8 cellular contexts compared by ENCODE assay signal in the genomic region with DNA sequence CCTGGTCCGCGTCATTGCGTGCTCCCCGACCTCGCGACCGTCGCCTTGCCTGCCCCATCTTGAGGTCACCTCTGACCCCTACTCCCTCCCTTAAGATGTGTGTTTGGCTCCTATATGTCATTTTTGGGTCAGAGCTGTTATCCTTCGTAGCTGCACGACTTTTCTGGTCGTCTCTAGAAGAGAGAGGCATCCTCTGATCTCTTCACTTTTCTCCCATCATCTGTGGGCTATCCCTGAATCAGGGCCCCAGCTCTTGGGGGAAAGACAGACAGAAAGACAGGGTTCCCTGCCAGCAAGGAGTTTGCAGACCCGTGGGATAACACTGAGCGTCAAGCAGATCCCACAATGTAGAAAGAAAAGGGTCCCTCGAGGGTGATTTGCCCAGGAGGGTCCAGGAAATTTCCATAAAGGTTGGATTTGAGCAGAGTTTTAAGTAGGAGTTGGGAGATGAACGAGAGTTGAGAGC. TPM values are rescaled to one million over a fixed set of nuclear protein-coding genes. Genes with fewer than 3 reads are reported as not detected.
DNase-seq lines count a peak whose midpoint lies in the region; ATAC-seq and TF ChIP-seq lines count a peak whose summit lies in the region.

No MANE protein-coding gene starts in this region.

- no peaks in the 10 kb centered on the region for H3K9me3 Mint-ChIP-seq in CD8-positive, alpha-beta T cell
- H3K9me3 Mint-ChIP-seq in endothelial cell (ENCODE audit: unreplicated experiment) (peaks cover 6% of the 10 kb centered on the region), osteocyte (ENCODE audit: unreplicated experiment) (no peaks in the 10 kb centered on the region)

- H3K4me2 ChIP-seq in PC-3 (ENCODE audit: low read length): peak overlapping the region; percentile 98

- CTCF ChIA-PET in CD8-positive, alpha-beta T cell (lab: Charles Lee): interaction anchor here (1.2 kb wide), 1 partner anchor 345 kb away, joined by 4 read pairs; no protein-coding TSS in a partner anchor
- CTCF ChIA-PET in PC-3 (lab: Charles Lee): no interaction called here

- H3K4me3 ChIP-seq in CD8-positive, alpha-beta T cell (ENCODE audit: low read depth, low read length): peak overlapping the region; percentile 76
- H3K4me3 ChIP-seq in PC-3 (ENCODE audit: low read length): peak overlapping the region; percentile 95

- H3K9me2 ChIP-seq in PC-3 (replicated peaks; ENCODE audit: low read length): no peaks in the 10 kb centered on the region

- peak overlapping the region; percentile 51; the same call in 1 of the 2 replicates for H2AFZ ChIP-seq in PC-3 (ENCODE audit: low read length)

- H4K20me1 ChIP-seq in PC-3 (ENCODE audit: low read length): no peaks in the 10 kb centered on the region; the same call in 1 of the 2 replicates

- peaks cover 26% of the 10 kb centered on the region for H3K36me3 Mint-ChIP-seq in CD8-positive, alpha-beta T cell
- peaks cover 9% of the 10 kb centered on the region for H3K36me3 Mint-ChIP-seq in endothelial cell (ENCODE audit: low read depth, unreplicated experiment)
- peaks cover 2% of the 10 kb centered on the region for H3K36me3 Mint-ChIP-seq in osteocyte (ENCODE audit: unreplicated experiment)

- DNase-seq in CD8-positive, alpha-beta T cell: no peak
- DNase-seq in PC-3 (no peak), endothelial cell (ENCODE audit: low spot score) (no peak), osteocyte (ENCODE audit: extremely low spot score, unreplicated experiment) (no peak), nucleus accumbens (lab: John Stamatoyannopoulos, UW) (no peak), SIG-M5 treated with dmso at 0.1 percent for 504 hours (lab: John Stamatoyannopoulos, UW; ENCODE audit: unreplicated experiment) (no peak), AG08396 (ENCODE audit: low spot score) (no peak)

- H3K9ac ChIP-seq in PC-3 (ENCODE audit: low read length): peak overlapping the region; percentile 96

- no TSS peak for BruUV-seq in PC-3 (replicated peaks; lab: Mats Ljungman, UMichigan)

- H3K27ac Mint-ChIP-seq in CD8-positive, alpha-beta T cell: peak overlapping the region; percentile 97
- peak overlapping the region; percentile 97 for H3K27ac Mint-ChIP-seq in endothelial cell (ENCODE audit: unreplicated experiment)
- H3K27ac Mint-ChIP-seq in osteocyte (ENCODE audit: unreplicated experiment): peak overlapping the region; percentile 97

- H3K27me3 Mint-ChIP-seq in CD8-positive, alpha-beta T cell (ENCODE audit: low read depth): peaks cover 10% of the 10 kb centered on the region
- H3K27me3 Mint-ChIP-seq in endothelial cell (ENCODE audit: unreplicated experiment) (peaks cover 8% of the 10 kb centered on the region), osteocyte (ENCODE audit: unreplicated experiment) (peaks cover 5% of the 10 kb centered on the region)

- POLR2A ChIA-PET in CD8-positive, alpha-beta T cell (lab: Charles Lee): interaction anchor here (0.7 to 1.9 kb wide), 5 partner anchors 13 to 518 kb away, joined by 3 to 8 read pairs (median 5); no protein-coding TSS in a partner anchor
- POLR2A ChIA-PET in PC-3 (lab: Charles Lee; ENCODE audit: unreplicated experiment): no interaction called here

- peaks cover 55% of the 10 kb centered on the region for H3K79me2 ChIP-seq in PC-3 (ENCODE audit: low read length)

- H3K4me1 Mint-ChIP-seq in CD8-positive, alpha-beta T cell (ENCODE audit: low read depth): peaks cover 47% of the 10 kb centered on the region
- H3K4me1 Mint-ChIP-seq in endothelial cell (ENCODE audit: unreplicated experiment) (peaks cover 54% of the 10 kb centered on the region), osteocyte (ENCODE audit: unreplicated experiment) (peaks cover 26% of the 10 kb centered on the region)

- no peaks in the 10 kb centered on the region for H3F3A ChIP-seq in PC-3 (ENCODE audit: low read length, unreplicated experiment)

- no peaks in the 10 kb centered on the region for H3K27me3 ChIP-seq in CD8-positive, alpha-beta T cell (ENCODE audit: insufficient read depth, low read length)
- no peaks in the 10 kb centered on the region for H3K27me3 ChIP-seq in PC-3 (ENCODE audit: low read length)

- H3K27ac ChIP-seq in CD8-positive, alpha-beta T cell (ENCODE audit: low read depth, low read length): peak overlapping the region; percentile 84
- 0 out of 2 replicates have a peak overlapping the region, but pooled peaks have one; percentile 12 for H3K27ac ChIP-seq in PC-3 (ENCODE audit: low read length)

- peak overlapping the region; percentile 96 for H3K4me3 Mint-ChIP-seq in CD8-positive, alpha-beta T cell
- peak overlapping the region; percentile 97 for H3K4me3 Mint-ChIP-seq in endothelial cell (ENCODE audit: unreplicated experiment)
- peak overlapping the region; percentile 93 for H3K4me3 Mint-ChIP-seq in osteocyte (ENCODE audit: unreplicated experiment)

- no peaks in the 10 kb centered on the region for H3K9me3 ChIP-seq in CD8-positive, alpha-beta T cell (ENCODE audit: low read length)
- no peaks in the 10 kb centered on the region for H3K9me3 ChIP-seq in PC-3 (ENCODE audit: low read length)

- H3K36me3 ChIP-seq in CD8-positive, alpha-beta T cell (ENCODE audit: insufficient read depth, low read length): no peaks in the 10 kb centered on the region
- H3K36me3 ChIP-seq in PC-3 (ENCODE audit: low read depth, low read length): no peaks in the 10 kb centered on the region

- peaks cover 40% of the 10 kb centered on the region for H3K4me1 ChIP-seq in CD8-positive, alpha-beta T cell (ENCODE audit: insufficient read depth, low read length)
- H3K4me1 ChIP-seq in PC-3 (ENCODE audit: insufficient read depth, low read length): peaks cover 16% of the 10 kb centered on the region

- intact Hi-C loops in CD8-positive, alpha-beta T cell (cut with DNase I, micrococcal nuclease): loop anchor here (2.0 to 10.0 kb wide), 8 partner anchors 16 to 605 kb away; partner anchors contain the start of genes C6orf120 (in 2 of the 2), DLL1 (in 2 of the 2), WDR27 (in 2 of the 2) and PDCD2 (in 1 of the 2)
- intact Hi-C loops in PC-3 (cut with micrococcal nuclease): no loop called here

- no peak for TF ChIP-seq CTCF in CD8-positive, alpha-beta T cell (IDR thresholded peaks at IDR 0.05)
- no peak for TF ChIP-seq CTCF in PC-3 (conservative IDR thresholded peaks at IDR 0.05; ENCODE audit: low read depth, low read length)
- no peak for TF ChIP-seq CTCF in endothelial cell (IDR thresholded peaks at IDR 0.05; ENCODE audit: unreplicated experiment)
- TF ChIP-seq CTCF in osteocyte (IDR thresholded peaks at IDR 0.05): no peak

- no peak for ATAC-seq in CD8-positive, alpha-beta T cell
- ATAC-seq in PC-3: no peak
- ATAC-seq in HG03520 (IDR thresholded peaks at IDR 0.05; ENCODE audit: unreplicated experiment): no peak

RNA-seq across cellular contexts. Expression of gene FAM120B, which starts 0.6 kb away (rescaled TPM):
- total RNA-seq in CD8-positive, alpha-beta T cell: 10 to 100 TPM; 24.0 to 25.3 TPM
- total RNA-seq in PC-3 (2014; rRNA removed) (8.7 and 11.5 TPM in 2 replicates), endothelial cell (ENCODE audit: unreplicated experiment) (48.3 TPM), osteocyte (34.0 and 36.9 TPM in 2 replicates)

RNA-seq across cellular contexts. Expression of gene DLL1, which starts 16.2 kb away (rescaled TPM):
- total RNA-seq in CD8-positive, alpha-beta T cell: 10 to 100 TPM; 17.8 to 19.9 TPM
- total RNA-seq in PC-3 (2014; rRNA removed) (0.84 and 1.2 TPM in 2 replicates), endothelial cell (ENCODE audit: unreplicated experiment) (59.5 TPM), osteocyte (1.6 and 2.6 TPM in 2 replicates)
